21 cellular contexts compared by ENCODE assay signal in the genomic region with DNA sequence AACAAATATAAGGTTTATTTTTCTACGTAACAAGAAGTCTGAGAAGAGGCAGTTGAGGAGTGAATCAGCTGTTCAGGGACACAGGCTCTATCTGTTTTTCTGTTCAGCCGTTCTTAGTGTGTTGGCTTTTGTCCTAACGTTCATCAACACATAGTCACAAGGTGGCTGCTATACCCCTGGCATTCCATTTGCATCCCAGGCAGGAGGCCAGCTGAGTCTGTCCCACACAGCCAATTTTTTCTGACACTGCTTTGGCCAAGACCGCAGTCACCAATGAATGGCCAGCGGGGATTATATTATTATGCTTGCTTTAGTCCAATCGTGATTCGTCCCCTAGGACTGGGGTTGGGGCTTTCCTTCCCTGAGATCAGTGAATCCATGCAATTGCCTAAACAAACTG.
"Had no signal": no experiment of that assay in that cellular context is flagged by ENCODE, and none has a peak within 500 bp of the region (broad histone marks: within the 10 kb centered on the region; RNA-seq: fewer than 3 reads in every experiment).

No MANE protein-coding gene starts in this region.

- H3K36me3 Mint-ChIP-seq: stimulated activated naive B cell treated with anti-CD40 and anti-IgM and Interleukin-4, amounts not matched to agents 10 μg/mL and 1 μg/mL and 100 μg/mL, for 72 hours had no signal

- DNase-seq: cerebellar nuclear complex; colonic mucosa; effector CD4-positive, alpha-beta T cell; endodermal cell; erythroblast; foreskin keratinocyte; hippocampal formation; lower lobe of right lung; mesenchymal stem cell; naive B cell; occipital lobe; stimulated activated CD4-positive, alpha-beta T cell treated with anti-CD3 and anti-CD28 coated beads, Interleukin-2, amount 100 ng/mL, for 24 hours; stimulated activated CD4-positive, alpha-beta T cell treated with anti-CD3 and anti-CD28 coated beads, Interleukin-4, amount 100 ng/mL, for 4 hours; stimulated activated naive B cell treated with anti-CD40 and anti-IgM and Interleukin-4, amounts not matched to agents 10 μg/mL and 1 μg/mL and 100 μg/mL, for 72 hours; stimulated activated naive CD8-positive, alpha-beta T cell treated with anti-CD3 and anti-CD28 coated beads, Interleukin-15, amount 100 ng/mL, for 72 hours; trophoblast cell had no signal

- H3K9me3 Mint-ChIP-seq: stimulated activated naive CD8-positive, alpha-beta T cell treated with anti-CD3 and anti-CD28 coated beads, Interleukin-15, amount 100 ng/mL, for 72 hours had no signal

- H3K4me3 Mint-ChIP-seq: endodermal cell; nephron; stimulated activated naive B cell treated with anti-CD40 and anti-IgM and Interleukin-4, amounts not matched to agents 10 μg/mL and 1 μg/mL and 100 μg/mL, for 72 hours; stimulated activated naive CD8-positive, alpha-beta T cell treated with anti-CD3 and anti-CD28 coated beads, Interleukin-15, amount 100 ng/mL, for 72 hours had no signal

- H3K27ac ChIP-seq: colonic mucosa, foreskin keratinocyte, lower lobe of right lung, parathyroid adenoma, prostate gland, right lobe of liver, thoracic aorta had no signal

- H3K4me3 ChIP-seq: colonic mucosa, lower lobe of right lung, prostate gland, right lobe of liver, thoracic aorta had no signal

- H3K4me1 Mint-ChIP-seq: endodermal cell had no signal

- H3K27ac Mint-ChIP-seq: endodermal cell; nephron; stimulated activated naive B cell treated with anti-CD40 and anti-IgM and Interleukin-4, amounts not matched to agents 10 μg/mL and 1 μg/mL and 100 μg/mL, for 72 hours; stimulated activated naive CD8-positive, alpha-beta T cell treated with anti-CD3 and anti-CD28 coated beads, Interleukin-15, amount 100 ng/mL, for 72 hours had no signal

- H3K27me3 Mint-ChIP-seq: stimulated activated naive B cell treated with anti-CD40 and anti-IgM and Interleukin-4, amounts not matched to agents 10 μg/mL and 1 μg/mL and 100 μg/mL, for 72 hours had no signal
